In the genomic region with DNA sequence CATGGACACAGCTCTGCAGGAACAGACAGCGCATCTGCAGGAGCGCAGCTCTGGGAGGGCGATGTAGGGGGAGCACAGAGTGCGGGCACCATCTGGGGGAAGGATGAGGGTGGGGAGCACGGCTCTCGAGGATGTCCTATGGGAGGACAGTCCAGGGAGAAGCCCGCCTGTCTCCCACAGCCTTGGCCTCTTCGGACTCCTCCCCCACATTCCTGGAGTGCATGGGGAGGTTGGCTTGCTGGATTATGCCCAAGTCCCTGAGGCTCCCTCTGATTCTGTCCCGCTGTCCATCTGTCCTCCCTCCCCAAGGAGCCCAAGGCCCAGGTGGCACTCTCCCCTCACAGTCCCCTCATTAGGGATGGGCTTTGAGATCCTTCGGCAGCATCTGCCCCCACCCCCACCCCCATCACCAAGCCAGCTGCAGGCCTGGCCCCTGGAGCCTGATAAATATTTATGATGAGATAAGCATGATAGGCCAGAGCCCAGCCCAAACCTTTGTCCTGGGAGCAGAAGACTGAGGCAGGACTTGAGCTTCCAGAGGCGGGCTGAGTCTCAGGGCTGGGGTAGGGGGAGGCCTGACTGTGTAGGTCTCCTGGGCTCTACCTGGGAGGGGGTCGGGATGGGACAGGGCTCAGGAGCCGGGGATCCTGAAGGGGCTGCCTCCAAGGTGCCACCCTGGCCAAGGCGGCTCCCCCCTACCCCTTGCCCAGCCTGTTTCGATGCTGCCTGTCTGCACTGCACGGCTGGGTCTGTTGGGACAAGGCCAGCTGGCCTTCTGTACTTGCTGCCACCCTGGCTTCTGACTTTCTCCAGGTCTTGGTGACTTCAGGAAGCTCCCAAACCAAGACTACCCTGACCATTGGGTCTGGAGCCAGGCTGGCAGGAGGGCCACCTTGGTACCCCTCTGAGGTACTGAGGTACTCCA, we compare ENCODE assay signal across 13 cellular contexts. TPM values are rescaled to one million over a fixed set of nuclear protein-coding genes. Genes with fewer than 3 reads are reported as not detected.
DNase-seq lines count a peak whose midpoint lies in the region; ATAC-seq and TF ChIP-seq lines count a peak whose summit lies in the region.
"Had no signal": no experiment of that assay in that cellular context is flagged by ENCODE, and none has a peak within 500 bp of the region (broad histone marks: within the 10 kb centered on the region; RNA-seq: fewer than 3 reads in every experiment).

No MANE protein-coding gene starts in this region.

- no peak overlapping the region for H3K9ac ChIP-seq in parathyroid adenoma

- H3K9me3 ChIP-seq in parathyroid adenoma (ENCODE audit: control insufficient read depth, low read length) (no peaks in the 10 kb centered on the region), ascending aorta (no peaks in the 10 kb centered on the region)
- H3K9me3 ChIP-seq: neutrophil, upper lobe of left lung had no signal

- H2AFZ ChIP-seq in parathyroid adenoma: peak overlapping the region; percentile 63

- peaks cover 1% of the 10 kb centered on the region for H3K36me3 Mint-ChIP-seq in activated naive CD4-positive, alpha-beta T cell treated with anti-CD3 and anti-CD28 coated beads, Interleukin-2, amount 10 ng/mL, durations not matched to agents 7 days and 5 days
- H3K36me3 Mint-ChIP-seq: T-cell had no signal

- CTCF ChIA-PET in activated naive CD4-positive, alpha-beta T cell treated with anti-CD3 and anti-CD28 coated beads, Interleukin-2, amount 10 ng/mL, durations not matched to agents 7 days and 5 days (lab: Charles Lee): interaction anchor here (1.5 kb wide), 1 partner anchor 10 kb away, joined by 3 read pairs; no protein-coding TSS in a partner anchor

- no peaks in the 10 kb centered on the region for H3K79me2 ChIP-seq in parathyroid adenoma

- ATAC-seq in HG02938 (IDR thresholded peaks at IDR 0.05; ENCODE audit: unreplicated experiment): no peak
- ATAC-seq: T-cell had no signal

- H3K4me3 Mint-ChIP-seq in activated naive CD4-positive, alpha-beta T cell treated with anti-CD3 and anti-CD28 coated beads, Interleukin-2, amount 10 ng/mL, durations not matched to agents 7 days and 5 days: no peak overlapping the region
- H3K4me3 Mint-ChIP-seq: T-cell had no signal

- H3K4me1 Mint-ChIP-seq in activated naive CD4-positive, alpha-beta T cell treated with anti-CD3 and anti-CD28 coated beads, Interleukin-2, amount 10 ng/mL, durations not matched to agents 7 days and 5 days: no peaks in the 10 kb centered on the region
- H3K4me1 Mint-ChIP-seq: T-cell had no signal

- H3K9me3 Mint-ChIP-seq in activated naive CD4-positive, alpha-beta T cell treated with anti-CD3 and anti-CD28 coated beads, Interleukin-2, amount 10 ng/mL, durations not matched to agents 7 days and 5 days: no peaks in the 10 kb centered on the region
- H3K9me3 Mint-ChIP-seq: T-cell had no signal

- no peak overlapping the region for H3K27ac Mint-ChIP-seq in activated naive CD4-positive, alpha-beta T cell treated with anti-CD3 and anti-CD28 coated beads, Interleukin-2, amount 10 ng/mL, durations not matched to agents 7 days and 5 days
- H3K27ac Mint-ChIP-seq: T-cell had no signal

- DNase-seq in DMS 273 treated with DMSO at 0.1 percent for 48 hours (lab: John Stamatoyannopoulos, UW): peak; percentile 55
- DNase-seq in NCI-H526 (lab: John Stamatoyannopoulos, UW): peak; percentile 13 to 40
- DNase-seq in fibroblast of gingiva (ENCODE audit: low read depth): peak; percentile 56
- no peak for DNase-seq in activated naive CD4-positive, alpha-beta T cell treated with anti-CD3 and anti-CD28 coated beads, Interleukin-2, amount 10 ng/mL, durations not matched to agents 7 days and 5 days
- DNase-seq in ascending aorta (ENCODE audit: low spot score in 2 of 2): no peak
- DNase-seq in stimulated activated CD4-positive, alpha-beta T cell treated with anti-CD3 and anti-CD28 coated beads, Interleukin-1b, Interleukin-23, amount 100 ng/mL, for 48 hours: no peak
- DNase-seq: hypothalamus, NCI-H2227 treated with DMSO at 0.1 percent for 48 hours, T-cell, upper lobe of left lung had no signal

- peak overlapping the region; percentile 46 for H3K27ac ChIP-seq in parathyroid adenoma
- no peak overlapping the region for H3K27ac ChIP-seq in ascending aorta
- H3K27ac ChIP-seq: neutrophil had no signal

- peaks cover 6% of the 10 kb centered on the region for H3K27me3 Mint-ChIP-seq in activated naive CD4-positive, alpha-beta T cell treated with anti-CD3 and anti-CD28 coated beads, Interleukin-2, amount 10 ng/mL, durations not matched to agents 7 days and 5 days
- H3K27me3 Mint-ChIP-seq: T-cell had no signal

- H3K27me3 ChIP-seq in parathyroid adenoma (ENCODE audit: control insufficient read depth, insufficient read depth, low read length) (no peaks in the 10 kb centered on the region), ascending aorta (no peaks in the 10 kb centered on the region)
- H3K27me3 ChIP-seq: neutrophil, upper lobe of left lung had no signal

- no peak overlapping the region for H3K4me2 ChIP-seq in parathyroid adenoma (ENCODE audit: low read length)

- TF ChIP-seq CTCF in parathyroid adenoma (IDR thresholded peaks at IDR 0.05) (no peak), ascending aorta (IDR thresholded peaks at IDR 0.05) (no peak)

- H3K4me3 ChIP-seq in parathyroid adenoma (ENCODE audit: low read depth, low read length): no peak overlapping the region
- H3K4me3 ChIP-seq in ascending aorta: no peak overlapping the region
- H3K4me3 ChIP-seq: upper lobe of left lung had no signal

- H3K4me1 ChIP-seq in parathyroid adenoma (peaks cover 25% of the 10 kb centered on the region), ascending aorta (peaks cover 5 to 42% of the 10 kb centered on the region in 2 donors)

- H3K36me3 ChIP-seq in parathyroid adenoma (ENCODE audit: control insufficient read depth, insufficient read depth, low read length): no peaks in the 10 kb centered on the region
- H3K36me3 ChIP-seq in ascending aorta: no peaks in the 10 kb centered on the region

- intact Hi-C loops in ascending aorta (cut with DNase I): no loop called here

RNA-seq across cellular contexts. Expression of gene SEMA3F, which starts 28.6 kb away (rescaled TPM):
- total RNA-seq in ascending aorta: 75.0 TPM

RNA-seq across cellular contexts. Expression of gene RBM5, which starts 37.8 kb away (rescaled TPM):
- 105 TPM for total RNA-seq in ascending aorta

Comparison
In these comparisons a context has a peak if more than half of its experiments do, and no peak if none do; other contexts are left out.
1. DNase-seq: peak in DMS 273 treated with DMSO at 0.1 percent for 48 hours (single experiment), NCI-H526 (2 of 2) and fibroblast of gingiva (single experiment); none in activated naive CD4-positive, alpha-beta T cell treated with anti-CD3 and anti-CD28 coated beads, Interleukin-2, amount 10 ng/mL, durations not matched to agents 7 days and 5 days (single experiment), ascending aorta (0 of 2) and stimulated activated CD4-positive, alpha-beta T cell treated with anti-CD3 and anti-CD28 coated beads, Interleukin-1b, Interleukin-23, amount 100 ng/mL, for 48 hours (single experiment).